In the genomic region with DNA sequence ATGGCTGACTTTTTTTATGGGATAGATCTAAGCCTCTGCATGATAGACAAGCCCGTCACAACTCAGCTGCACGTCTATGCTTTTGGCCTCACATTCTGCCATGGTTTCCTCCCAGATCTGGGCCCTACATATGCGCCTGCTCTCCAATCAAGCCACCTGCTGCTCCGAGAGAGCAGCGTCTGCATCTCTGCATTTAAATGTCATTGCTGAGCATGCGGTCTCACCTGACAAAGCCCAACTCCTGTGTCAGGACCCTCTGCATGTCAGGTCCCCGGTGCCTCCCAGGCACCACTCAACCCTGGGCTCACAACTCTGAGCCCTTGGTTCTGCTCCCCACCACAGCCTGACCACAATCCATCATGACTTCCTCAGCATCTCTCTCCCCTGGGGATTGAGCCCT, we compare ENCODE assay signal across 1 cellular context.
TF ChIP-seq lines count a peak whose summit lies in the region.

No MANE protein-coding gene starts in this region.

TF ChIP-seq in neural cell, 6 proteins besides CTCF, POLR2A, EP300 and RAD21 (continued from another document):
- TF ChIP-seq REST (IDR thresholded peaks at IDR 0.05; ENCODE audit: borderline replicate concordance) (no peak), TAF1 (IDR thresholded peaks at IDR 0.05; ENCODE audit: low read depth) (no peak), SMC3 (conservative IDR thresholded peaks at IDR 0.05; ENCODE audit: poor library complexity) (no peak), EZH2 (IDR thresholded peaks at IDR 0.05; ENCODE audit: borderline replicate concordance, insufficient read depth, low read length, poor library complexity, severe bottlenecking) (no peak)
